In the genomic region with DNA sequence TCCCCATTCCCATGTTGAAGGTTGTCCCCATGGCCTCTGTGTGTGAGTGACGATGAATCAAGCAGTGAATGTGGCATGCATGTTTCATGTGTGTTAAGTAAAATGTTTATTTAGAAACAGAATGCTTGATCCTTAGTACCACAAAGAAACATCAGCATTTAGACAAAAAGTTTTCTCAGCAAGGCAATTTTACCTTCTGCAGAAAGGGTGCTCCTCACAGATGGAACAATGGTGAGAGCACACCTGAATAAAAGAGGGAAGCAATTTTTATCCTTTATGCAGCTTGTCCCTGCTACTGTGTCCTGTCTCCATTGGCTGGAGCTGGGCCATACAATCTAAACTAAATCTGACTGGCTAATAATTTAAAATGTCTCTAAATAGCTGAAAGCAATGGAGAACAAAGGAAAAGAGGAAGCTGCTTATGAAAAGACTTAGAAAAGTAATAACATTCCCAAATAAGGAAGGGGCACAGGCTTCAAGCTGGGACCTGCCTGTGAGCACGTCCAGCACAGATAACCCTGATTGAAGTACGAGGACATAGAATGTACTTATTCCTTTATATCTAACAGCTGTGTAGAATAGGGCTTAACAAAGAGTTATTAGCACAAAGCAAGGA, we compare ENCODE assay signal across 28 cellular contexts.
"Had no signal": no experiment of that assay in that cellular context is flagged by ENCODE, and none has a peak within 500 bp of the region (broad histone marks: within the 10 kb centered on the region; RNA-seq: fewer than 3 reads in every experiment).

No MANE protein-coding gene starts in this region.

- H3K9me3 ChIP-seq: colonic mucosa had no signal

- H3K27me3 Mint-ChIP-seq: activated CD4-positive, alpha-beta memory T cell treated with anti-CD3 and anti-CD28 coated beads, Interleukin-2, amount 10 ng/mL, durations not matched to agents 7 days and 5 days; activated naive CD4-positive, alpha-beta T cell treated with anti-CD3 and anti-CD28 coated beads, Interleukin-2, amount 50 U/mL, for 24 hours; T-cell had no signal

- H3K27me3 ChIP-seq: breast epithelium, colonic mucosa, Peyer's patch, SJCRH30 had no signal

- H3K27ac ChIP-seq: breast epithelium, colonic mucosa, Peyer's patch, RWPE1, SJCRH30, VCaP had no signal

- DNase-seq: activated CD4-positive, alpha-beta memory T cell treated with anti-CD3 and anti-CD28 coated beads, Interleukin-2, amount 10 ng/mL, durations not matched to agents 7 days and 5 days; activated CD4-positive, alpha-beta T cell treated with anti-CD3 and anti-CD28 coated beads, Interleukin-2, amount 50 U/mL, for 1 hour; activated CD4-positive, CD25-positive, alpha-beta regulatory T cell; activated CD8-positive, alpha-beta memory T cell treated with anti-CD3 and anti-CD28 coated beads, Interleukin-2, amount 50 U/mL, for 48 hours; activated naive CD4-positive, alpha-beta T cell; activated T-cell treated with anti-CD3 and anti-CD28 coated beads, Interleukin-2, amount 50 U/mL, for 1 hour; aorta; caudate nucleus; colonic mucosa; MM.1S; NCI-H1105; NCI-H1436 treated with DMSO at 0.1 percent for 48 hours; NCI-H187; NCI-H2081; NCI-H510A treated with DMSO at 0.1 percent for 48 hours; NCI-H69; NK-92 treated with Interleukin-12 subunit alpha and Interleukin-12 subunit beta, amount 100 ng/mL, for 24 hours; OCI-M1; Peyer's patch; Right ventricle myocardium superior; SJCRH30; T-cell; T-helper 2 cell; T1000 had no signal

- H3K36me3 ChIP-seq: breast epithelium, colonic mucosa, Peyer's patch, SJCRH30 had no signal

- H3K4me1 Mint-ChIP-seq: activated naive CD4-positive, alpha-beta T cell treated with anti-CD3 and anti-CD28 coated beads, Interleukin-2, amount 50 U/mL, for 24 hours had no signal

- H3K4me3 Mint-ChIP-seq: activated CD4-positive, alpha-beta memory T cell treated with anti-CD3 and anti-CD28 coated beads, Interleukin-2, amount 10 ng/mL, durations not matched to agents 7 days and 5 days; activated naive CD4-positive, alpha-beta T cell treated with anti-CD3 and anti-CD28 coated beads, Interleukin-2, amount 50 U/mL, for 24 hours; T-cell had no signal

- ATAC-seq: T-cell had no signal

- H3K27ac Mint-ChIP-seq: activated CD4-positive, alpha-beta memory T cell treated with anti-CD3 and anti-CD28 coated beads, Interleukin-2, amount 10 ng/mL, durations not matched to agents 7 days and 5 days; activated naive CD4-positive, alpha-beta T cell treated with anti-CD3 and anti-CD28 coated beads, Interleukin-2, amount 50 U/mL, for 24 hours; T-cell had no signal

- H3K4me3 ChIP-seq: breast epithelium, colonic mucosa, Peyer's patch, SJCRH30 had no signal

- H3K4me1 ChIP-seq: breast epithelium, colonic mucosa, Peyer's patch, SJCRH30 had no signal

- H3K36me3 Mint-ChIP-seq: activated naive CD4-positive, alpha-beta T cell treated with anti-CD3 and anti-CD28 coated beads, Interleukin-2, amount 50 U/mL, for 24 hours; T-cell had no signal

- H3K9me3 Mint-ChIP-seq: activated naive CD4-positive, alpha-beta T cell treated with anti-CD3 and anti-CD28 coated beads, Interleukin-2, amount 50 U/mL, for 24 hours had no signal
